Comparison of ENCODE assay signal across 8 cellular contexts in the genomic region with DNA sequence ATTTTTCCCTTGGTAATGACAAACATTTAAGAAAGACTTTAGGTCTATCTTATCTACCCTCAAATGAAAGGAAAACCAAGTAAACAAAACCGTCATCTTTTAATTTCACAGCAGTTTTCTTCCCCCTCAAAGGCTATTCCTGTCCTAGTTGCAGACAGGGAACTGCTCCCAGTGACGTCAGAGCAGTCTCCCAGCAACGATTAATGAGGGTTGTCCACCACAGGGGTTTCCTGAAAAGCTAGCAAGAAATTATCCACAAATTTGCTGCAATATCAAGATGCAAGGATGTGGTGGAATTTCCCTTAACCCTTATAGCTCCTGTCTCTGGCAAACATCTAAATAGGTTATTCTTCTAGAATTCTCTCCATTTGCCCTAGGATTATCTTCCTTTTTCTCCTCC.
DNase-seq lines count a peak whose midpoint lies in the region; ATAC-seq and TF ChIP-seq lines count a peak whose summit lies in the region.

No MANE protein-coding gene starts in this region.

- no peak for TF ChIP-seq POLR2A in heart left ventricle (IDR thresholded peaks at IDR 0.05)

- peak; percentile 55 for DNase-seq in GM03348 (ENCODE audit: low spot score)
- peak; percentile 72 for DNase-seq in UCSD-AML1 (lab: John Stamatoyannopoulos, UW; ENCODE audit: unreplicated experiment)
- DNase-seq in heart left ventricle, result peak in 4 of 5 donors; percentile 72 to 82 (median 78)
- peak; percentile 13 for DNase-seq in pulmonary artery endothelial cell (ENCODE audit: low read depth, low spot score)
- DNase-seq in activated T-cell treated with anti-CD3 and anti-CD28 coated beads for 4 hours, result no peak
- DNase-seq in natural killer cell treated with Interleukin-12 subunit alpha and Interleukin-12 subunit beta and Interleukin-15 and Interleukin-18, amount 100 ng/mL, for 72 hours (ENCODE audit: low spot score), result no peak
- DNase-seq in ureter (ENCODE audit: low spot score), result no peak
- DNase-seq in NCI-H82 treated with DMSO at 0.1 percent for 48 hours (lab: John Stamatoyannopoulos, UW; ENCODE audit: unreplicated experiment), result no peak

- no peak overlapping the region for H3K4me3 Mint-ChIP-seq in natural killer cell treated with Interleukin-12 subunit alpha and Interleukin-12 subunit beta and Interleukin-15 and Interleukin-18, amount 100 ng/mL, for 72 hours

- H3K9me3 ChIP-seq in heart left ventricle, result no peaks in the 10 kb centered on the region

- H3K27me3 Mint-ChIP-seq in natural killer cell treated with Interleukin-12 subunit alpha and Interleukin-12 subunit beta and Interleukin-15 and Interleukin-18, amount 100 ng/mL, for 72 hours, result no peaks in the 10 kb centered on the region

- peaks cover 9 to 24% of the 10 kb centered on the region in 2 donors for H3K4me1 Mint-ChIP-seq in natural killer cell treated with Interleukin-12 subunit alpha and Interleukin-12 subunit beta and Interleukin-15 and Interleukin-18, amount 100 ng/mL, for 72 hours (ENCODE audit: low read depth in 2 of 2)

- peaks cover 0 to 8% (median 0%) of the 10 kb centered on the region in 9 donors for H3K36me3 ChIP-seq in heart left ventricle

- TF ChIP-seq CTCF in heart left ventricle (IDR thresholded peaks at IDR 0.05), result no peak

- H3K4me1 ChIP-seq in heart left ventricle, result peaks cover 0 to 36% (median 27%) of the 10 kb centered on the region in 12 donors

- H3K4me3 ChIP-seq in heart left ventricle, result peak overlapping the region in 1 of 12 donors; percentile 16

- peaks cover 3% of the 10 kb centered on the region for H3K9me3 Mint-ChIP-seq in natural killer cell treated with Interleukin-12 subunit alpha and Interleukin-12 subunit beta and Interleukin-15 and Interleukin-18, amount 100 ng/mL, for 72 hours

- H3K27me3 ChIP-seq in heart left ventricle, result no peaks in the 10 kb centered on the region

- H3K27ac ChIP-seq in heart left ventricle, result peak overlapping the region in 7 of 12 donors; percentile 2 to 79 (median 30)

- intact Hi-C loops in heart left ventricle (cut with DNase I), result no loop called here

- H3K36me3 Mint-ChIP-seq in natural killer cell treated with Interleukin-12 subunit alpha and Interleukin-12 subunit beta and Interleukin-15 and Interleukin-18, amount 100 ng/mL, for 72 hours, result peaks cover 7% of the 10 kb centered on the region

- peak overlapping the region in 1 of 2 donors; percentile 43 for H3K27ac Mint-ChIP-seq in natural killer cell treated with Interleukin-12 subunit alpha and Interleukin-12 subunit beta and Interleukin-15 and Interleukin-18, amount 100 ng/mL, for 72 hours

- peak; percentile 52 to 90 (median 82) for ATAC-seq in heart left ventricle
- ATAC-seq in natural killer cell treated with Interleukin-12 subunit alpha and Interleukin-12 subunit beta and Interleukin-15 and Interleukin-18, amount 100 ng/mL, for 72 hours, result no peak

- 0 to 5% (median 4%) methylated on average over 3 of the region's 3 CpGs for WGBS in heart left ventricle, 4 donors

Comparison
In these comparisons a context has a peak if more than half of its experiments do, and no peak if none do; other contexts are left out.
1. DNase-seq: peak in GM03348 (single experiment), UCSD-AML1 (single experiment), heart left ventricle (4 of 5) and pulmonary artery endothelial cell (single experiment); none in activated T-cell treated with anti-CD3 and anti-CD28 coated beads for 4 hours (single experiment), natural killer cell treated with Interleukin-12 subunit alpha and Interleukin-12 subunit beta and Interleukin-15 and Interleukin-18, amount 100 ng/mL, for 72 hours (single experiment), ureter (single experiment) and NCI-H82 treated with DMSO at 0.1 percent for 48 hours (single experiment).
2. ATAC-seq: peak in heart left ventricle (4 of 4); none in natural killer cell treated with Interleukin-12 subunit alpha and Interleukin-12 subunit beta and Interleukin-15 and Interleukin-18, amount 100 ng/mL, for 72 hours (0 of 2).